In genomic region chr9:98605116-98605515, GRCh38 we compare ENCODE assay signal across 22 cellular contexts.
A peak's percentile ranks its signal among the peaks of the same experiment; 100 is the strongest.
DNase-seq lines count a peak whose midpoint lies in the region; ATAC-seq and TF ChIP-seq lines count a peak whose summit lies in the region.
"Had no signal": no experiment of that assay in that cellular context is flagged by ENCODE, and none has a peak within 500 bp of the region (broad histone marks: within the 10 kb centered on the region; RNA-seq: fewer than 3 reads in every experiment).

No MANE protein-coding gene starts in this region.

- no peak for ATAC-seq in IMR-90 (ENCODE audit: low read depth)
- peak; percentile 26 for ATAC-seq in stimulated activated memory B cell treated with anti-CD40 and anti-IgM and Interleukin-4, amounts not matched to agents 10 μg/mL and 1 μg/mL and 100 μg/mL, for 72 hours
- ATAC-seq in HG03520 (IDR thresholded peaks at IDR 0.05; ENCODE audit: unreplicated experiment) = no peak
- ATAC-seq: A549, GM12878 had no signal

- H3K4me3 Mint-ChIP-seq in stimulated activated memory B cell treated with anti-CD40 and anti-IgM and Interleukin-4, amounts not matched to agents 10 μg/mL and 1 μg/mL and 100 μg/mL, for 72 hours = no peak overlapping the region
- H3K4me3 Mint-ChIP-seq: CD14-positive monocyte; CD4-positive, alpha-beta memory T cell; IgD-negative memory B cell had no signal

- no peaks in the 10 kb centered on the region for H3K9me3 Mint-ChIP-seq in stimulated activated memory B cell treated with anti-CD40 and anti-IgM and Interleukin-4, amounts not matched to agents 10 μg/mL and 1 μg/mL and 100 μg/mL, for 72 hours
- H3K9me3 Mint-ChIP-seq: CD4-positive, alpha-beta memory T cell; IgD-negative memory B cell had no signal

- H3K9ac ChIP-seq in IMR-90 (ENCODE audit: low read depth, low read length) (no peak overlapping the region), colonic mucosa (ENCODE audit: low read depth in 2 of 2, low read length in 2 of 2) (no peak overlapping the region)

- H3K79me1 ChIP-seq in IMR-90 (ENCODE audit: low read depth in 1 of 2, low read length in 2 of 2) = peaks cover 19 to 58% of the 10 kb centered on the region in 2 experiments

- no TSS peak for BruUV-seq in IMR-90 (replicated peaks; lab: Mats Ljungman, UMichigan)

- H2AFZ ChIP-seq in IMR-90 (replicated peaks; ENCODE audit: low read length, poor library complexity) = peak overlapping the region; percentile 8

- TF ChIP-seq POLR2A in IMR-90 (IDR thresholded peaks at IDR 0.05; ENCODE audit: low read depth, low read length) = no peak

- WGBS in IMR-90 (ENCODE audit: extremely low coverage in 2 of 2, insufficient read length in 1 of 2), 2 experiments = 91% methylated on average over 5 of the region's 8 CpGs; no CpG with 5 or more reads in 1 of the 2 experiments

- peak overlapping the region; percentile 41 to 73 for H4K8ac ChIP-seq in IMR-90 (ENCODE audit: low read depth in 2 of 2, low read length in 2 of 2)

- H3K4ac ChIP-seq in IMR-90 (ENCODE audit: low read depth, low read length) = peak overlapping the region; percentile 87

- H3K4me3 ChIP-seq in IMR-90 (ENCODE audit: insufficient read depth, low read depth, low read length) (no peak overlapping the region), dorsolateral prefrontal cortex (no peak overlapping the region), colonic mucosa (no peak overlapping the region)
- H3K4me3 ChIP-seq: A549, GM12878 had no signal

- peak overlapping the region; percentile 93 for H3K18ac ChIP-seq in IMR-90 (ENCODE audit: low read depth, low read length)

- intact Hi-C loops in IMR-90 (cut with micrococcal nuclease) = loop anchor here (5.0 to 10.0 kb wide), 2 partner anchors 100 to 113 kb away; partner anchors contain the start of gene GABBR2
- intact Hi-C loops in dorsolateral prefrontal cortex (cut with DNase I) = no loop called here
- intact Hi-C loops in colonic mucosa (cut with DNase I) = no loop called here

- no peaks in the 10 kb centered on the region for H4K20me1 ChIP-seq in IMR-90 (ENCODE audit: insufficient read depth, low read length)

- no peak overlapping the region for H2AK9ac ChIP-seq in IMR-90 (replicated peaks; ENCODE audit: low read depth, low read length, poor library complexity)

- H3K9me1 ChIP-seq in IMR-90 (ENCODE audit: insufficient read depth, low read length) = peaks cover 23% of the 10 kb centered on the region

- no peak for TF ChIP-seq CTCF in IMR-90 (conservative IDR thresholded peaks at IDR 0.05; ENCODE audit: low read depth, low read length)
- TF ChIP-seq CTCF in dorsolateral prefrontal cortex (IDR thresholded peaks at IDR 0.05 in 54 of 56, conservative IDR thresholded peaks at IDR 0.05 in 2 of 56; ENCODE audit: low read depth in 1 of 56, partially characterized antibody in 56 of 56) = no peak
- no peak for TF ChIP-seq CTCF in colonic mucosa (IDR thresholded peaks at IDR 0.05)

- POLR2A ChIA-PET in IMR-90 (lab: Charles Lee; ENCODE audit: unreplicated experiment) = no interaction called here

- H3K14ac ChIP-seq in IMR-90 (replicated peaks; ENCODE audit: low read depth, low read length) = peak overlapping the region; percentile 64

- no peaks in the 10 kb centered on the region for H3K9me3 ChIP-seq in IMR-90 (ENCODE audit: control insufficient read depth, insufficient read depth, low read length)
- H3K9me3 ChIP-seq in colonic mucosa = no peaks in the 10 kb centered on the region
- H3K9me3 ChIP-seq: A549 had no signal

- H3K36me3 ChIP-seq in IMR-90 (ENCODE audit: control insufficient read depth, insufficient read depth, low read length) (no peaks in the 10 kb centered on the region), colonic mucosa (no peaks in the 10 kb centered on the region)

- peak overlapping the region; percentile 95; the same call in 2 of the 3 replicates for H2BK15ac ChIP-seq in IMR-90 (ENCODE audit: low read depth, low read length)

- no peak for TF ChIP-seq RAD21 in IMR-90 (IDR thresholded peaks at IDR 0.05; ENCODE audit: low read length)

- no peaks in the 10 kb centered on the region for H3K4me1 Mint-ChIP-seq in stimulated activated memory B cell treated with anti-CD40 and anti-IgM and Interleukin-4, amounts not matched to agents 10 μg/mL and 1 μg/mL and 100 μg/mL, for 72 hours
- H3K4me1 Mint-ChIP-seq: CD14-positive monocyte; CD4-positive, alpha-beta memory T cell; IgD-negative memory B cell had no signal

- H3K56ac ChIP-seq in IMR-90 (ENCODE audit: extremely low read depth, insufficient read depth, low read length) = no peak overlapping the region

- H4K91ac ChIP-seq in IMR-90 (ENCODE audit: insufficient read depth, low read depth, low read length) = peak overlapping the region; percentile 94

- no peaks in the 10 kb centered on the region for H3K36me3 Mint-ChIP-seq in stimulated activated memory B cell treated with anti-CD40 and anti-IgM and Interleukin-4, amounts not matched to agents 10 μg/mL and 1 μg/mL and 100 μg/mL, for 72 hours
- H3K36me3 Mint-ChIP-seq: CD14-positive monocyte; CD4-positive, alpha-beta memory T cell; IgD-negative memory B cell had no signal

- dilution Hi-C loops in IMR-90 (cut with HindIII; ENCODE audit: low sequenced_read_pairs, unreplicated experiment) = no loop called here

- peak overlapping the region; percentile 79 for H2BK5ac ChIP-seq in IMR-90 (ENCODE audit: low read depth, low read length, poor library complexity, severe bottlenecking)

- peak overlapping the region; percentile 88 for H2BK20ac ChIP-seq in IMR-90 (ENCODE audit: low read depth, low read length)

- H4K5ac ChIP-seq in IMR-90 (ENCODE audit: low read depth, low read length) = peak overlapping the region; percentile 91

- in situ Hi-C loops in IMR-90 (cut with MboI; ENCODE audit: low sequenced_read_pairs) = no loop called here

- no peaks in the 10 kb centered on the region for H3K27me3 ChIP-seq in IMR-90 (ENCODE audit: control insufficient read depth, insufficient read depth, low read length)
- no peaks in the 10 kb centered on the region for H3K27me3 ChIP-seq in dorsolateral prefrontal cortex
- H3K27me3 ChIP-seq in colonic mucosa = no peaks in the 10 kb centered on the region

- H3K27me3 Mint-ChIP-seq in stimulated activated memory B cell treated with anti-CD40 and anti-IgM and Interleukin-4, amounts not matched to agents 10 μg/mL and 1 μg/mL and 100 μg/mL, for 72 hours = peaks cover 11% of the 10 kb centered on the region

- CTCF ChIA-PET in IMR-90 (lab: Yijun Ruan, JAX) = interaction anchor here (0.6 kb wide), 1 partner anchor 256 kb away, joined by 3 read pairs; no protein-coding TSS in a partner anchor

- H3K4me2 ChIP-seq in IMR-90 (ENCODE audit: low read depth, low read length) = no peak overlapping the region
- H3K4me2 ChIP-seq: A549 had no signal

- DNase-seq in IMR-90 = no peak
- no peak for DNase-seq in dorsolateral prefrontal cortex
- peak; percentile 55 for DNase-seq in mesenteric fat pad (ENCODE audit: low spot score)
- no peak for DNase-seq in C1 segment of cervical spinal cord (lab: John Stamatoyannopoulos, UW)
- no peak for DNase-seq in colonic mucosa
- no peak for DNase-seq in RKO (ENCODE audit: low spot score)
- DNase-seq: AML-193; Calu3; CD4-positive, alpha-beta memory T cell; DMS 273 treated with DMSO at 0.1 percent for 48 hours; DMS53; DND-41; EL; HCEC 1CT had no signal

- H2BK120ac ChIP-seq in IMR-90 (ENCODE audit: low read depth, low read length) = peak overlapping the region; percentile 88

- H3K4me1 ChIP-seq in IMR-90 (ENCODE audit: control insufficient read depth, insufficient read depth, low read length) (peaks cover 38% of the 10 kb centered on the region), colonic mucosa (no peaks in the 10 kb centered on the region)
- H3K4me1 ChIP-seq: A549 had no signal

- peak overlapping the region; percentile 57 for H3K27ac ChIP-seq in IMR-90 (ENCODE audit: insufficient read depth, low read length)
- peak overlapping the region in 54 of 59 donors; percentile 1 to 95 (median 74) for H3K27ac ChIP-seq in dorsolateral prefrontal cortex
- no peak overlapping the region for H3K27ac ChIP-seq in colonic mucosa
- H3K27ac ChIP-seq: 22Rv1, A549, HL-60 had no signal

- H3K27ac Mint-ChIP-seq in stimulated activated memory B cell treated with anti-CD40 and anti-IgM and Interleukin-4, amounts not matched to agents 10 μg/mL and 1 μg/mL and 100 μg/mL, for 72 hours = no peak overlapping the region
- H3K27ac Mint-ChIP-seq: CD4-positive, alpha-beta memory T cell; IgD-negative memory B cell had no signal

- no peak overlapping the region for H3K23ac ChIP-seq in IMR-90 (ENCODE audit: low read depth, low read length)

- H2AK5ac ChIP-seq in IMR-90 (ENCODE audit: low read depth, low read length) = peak overlapping the region; percentile 100

TF ChIP-seq in IMR-90, 13 proteins besides CTCF, POLR2A, EP300 and RAD21:
- no peak for TF ChIP-seq RCOR1 (IDR thresholded peaks at IDR 0.05; ENCODE audit: insufficient replicate concordance, low read length)
- TF ChIP-seq USF2 (IDR thresholded peaks at IDR 0.05; ENCODE audit: low read depth, low read length) = no peak
- TF ChIP-seq MAFK (IDR thresholded peaks at IDR 0.05; ENCODE audit: low read depth, low read length) = no peak
- no peak for TF ChIP-seq CEBPB (IDR thresholded peaks at IDR 0.05; ENCODE audit: low read depth, low read length)
- TF ChIP-seq BHLHE40 (IDR thresholded peaks at IDR 0.05; ENCODE audit: low read depth, low read length) = no peak
- TF ChIP-seq MAZ (IDR thresholded peaks at IDR 0.05; ENCODE audit: borderline replicate concordance, low read depth, low read length) = no peak
- TF ChIP-seq RFX5 (IDR thresholded peaks at IDR 0.05; ENCODE audit: low read depth, low read length) = no peak
- no peak for TF ChIP-seq NFE2L2 (IDR thresholded peaks at IDR 0.05; ENCODE audit: low read depth, low read length)
